Comparison of ENCODE assay signal across 22 cellular contexts in the genomic region with DNA sequence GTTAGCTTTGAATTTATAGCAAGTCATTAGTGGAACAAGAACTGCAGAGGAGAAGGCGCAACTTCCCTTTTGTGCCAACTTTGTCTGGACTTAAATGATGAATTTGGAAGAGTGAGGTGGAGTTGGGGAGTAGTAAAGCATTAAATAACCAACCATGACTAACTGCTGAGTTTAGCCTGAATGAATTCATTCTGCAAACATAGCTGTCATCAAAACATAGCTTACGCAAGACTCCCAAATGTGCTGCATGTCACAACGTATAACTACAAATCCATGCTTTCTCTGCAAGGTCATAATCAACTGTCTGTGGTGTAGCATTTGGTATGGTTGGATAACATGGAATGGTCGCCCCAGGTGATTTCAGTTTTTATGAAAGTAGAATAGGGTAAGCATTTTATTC.
DNase-seq lines count a peak whose midpoint lies in the region; ATAC-seq, FAIRE-seq and TF ChIP-seq lines count a peak whose summit lies in the region.
"Had no signal": no experiment of that assay in that cellular context is flagged by ENCODE, and none has a peak within 500 bp of the region (broad histone marks: within the 10 kb centered on the region; RNA-seq: fewer than 3 reads in every experiment).

No MANE protein-coding gene starts in this region.

- no peaks in the 10 kb centered on the region for H3K36me3 ChIP-seq in HepG2 (replicated peaks in 1 of 2; ENCODE audit: control insufficient read depth in 1 of 2, insufficient read depth in 2 of 2, low read length in 2 of 2)
- H3K36me3 ChIP-seq: BLaER1, transverse colon had no signal

- no peaks in the 10 kb centered on the region for H3K4me1 ChIP-seq in HepG2 (ENCODE audit: insufficient read depth, low read length)
- H3K4me1 ChIP-seq: transverse colon had no signal

- no peak overlapping the region for H3K9ac ChIP-seq in HepG2 (ENCODE audit: insufficient read depth, low read depth, low read length)
- H3K9ac ChIP-seq: BLaER1 had no signal

- no peaks in the 10 kb centered on the region for H4K20me1 ChIP-seq in HepG2 (ENCODE audit: insufficient read depth, low read length)
- H4K20me1 ChIP-seq: BLaER1 had no signal

- peaks cover 0 to 3% of the 10 kb centered on the region in 2 experiments; a peak in 1 of 5 replicates for H3K27me3 ChIP-seq in HepG2 (ENCODE audit: control insufficient read depth in 1 of 2, insufficient read depth in 2 of 2, low read length in 2 of 2)
- H3K27me3 ChIP-seq: BLaER1, transverse colon had no signal

- POLR2A ChIA-PET in HepG2 (lab: Yijun Ruan, JAX), result no interaction called here

- no peak for TF ChIP-seq POLR2A in HepG2 (IDR thresholded peaks at IDR 0.05; ENCODE audit: insufficient read depth in 1 of 2, low read depth in 2 of 2, low read length in 2 of 2)

- no peaks in the 10 kb centered on the region for H3K79me2 ChIP-seq in HepG2 (ENCODE audit: insufficient read depth, low read length)

- ATAC-seq in HepG2, result no peak
- ATAC-seq: activated T-cell treated with anti-CD3 and anti-CD28 coated beads, Interleukin-2, amount 50 U/mL, for 72 hours; mucosa of descending colon had no signal

- CTCF ChIA-PET in HepG2 (lab: Yijun Ruan, JAX; ENCODE audit: low intra/inter-chr PET ratio, low total read pairs), result no interaction called here

- no TSS peak for BruUV-seq in HepG2 (replicated peaks; lab: Mats Ljungman, UMichigan)

- no peak for TF ChIP-seq RAD21 in HepG2 (CRISPR knock-in tag; IDR thresholded peaks at IDR 0.05)

- H3K27ac ChIP-seq in HepG2 (ENCODE audit: extremely low read length, insufficient read depth, low read length), result no peak overlapping the region
- H3K27ac ChIP-seq: BLaER1, skin epidermis, transverse colon had no signal

- DNase-seq in HCEC 1CT, result peak; percentile 57
- peak; percentile 50 for DNase-seq in NOMO-1 treated with dmso at 0.1 percent for 144 hours (lab: John Stamatoyannopoulos, UW; ENCODE audit: unreplicated experiment)
- DNase-seq in choroid plexus epithelial cell (ENCODE audit: low read depth), result peak; percentile 38
- peak; percentile 6 for DNase-seq in HepG2 (ENCODE audit: low spot score)
- DNase-seq in HK-2 (ENCODE audit: unreplicated experiment), result no peak
- no peak for DNase-seq in T-helper 9 cell
- DNase-seq in DMS153 treated with DMSO at 0.1 percent for 48 hours (lab: John Stamatoyannopoulos, UW; ENCODE audit: unreplicated experiment), result no peak
- DNase-seq in NCI-H1694 (lab: John Stamatoyannopoulos, UW), result no peak
- DNase-seq: activated CD4-positive, alpha-beta T cell treated with anti-CD3 and anti-CD28 coated beads, Interleukin-2, amount 50 U/mL, for 48 hours; activated T-cell treated with anti-CD3 and anti-CD28 coated beads, Interleukin-2, amount 50 U/mL, for 72 hours; cerebellar nuclear complex; DMS53; mucosa of descending colon; NCI-H1092; NCI-H2171; occipital lobe; SHP77 treated with DMSO at 0.1 percent for 48 hours; transverse colon had no signal

- WGBS in HepG2 (ENCODE audit: low lambda C conversion rate), result 49% methylated on average over 4 of the region's 4 CpGs

- FAIRE-seq in HepG2 (lab: Jason Lieb, UNC), result no peak
- FAIRE-seq: endometrium, H54 had no signal

- H2AFZ ChIP-seq in HepG2 (ENCODE audit: low read length), result no peak overlapping the region

- intact Hi-C loops in HepG2 (cut with micrococcal nuclease; ENCODE audit: unreplicated experiment), result no loop called here

- peaks cover 12% of the 10 kb centered on the region for H3K9me3 ChIP-seq in HepG2 (ENCODE audit: low read length)

- TF ChIP-seq EP300 in HepG2 (IDR thresholded peaks at IDR 0.05; ENCODE audit: low read depth in 2 of 2, low read length in 2 of 2) (no peak), HepG2 (CRISPR knock-in tag; IDR thresholded peaks at IDR 0.05; ENCODE audit: borderline replicate concordance) (no peak)

- H3K4me2 ChIP-seq in HepG2 (ENCODE audit: low read depth, low read length), result no peak overlapping the region
- H3K4me2 ChIP-seq: BLaER1 had no signal

- TF ChIP-seq CTCF in choroid plexus epithelial cell (conservative IDR thresholded peaks at IDR 0.05; ENCODE audit: low read depth, low read length), result no peak
- TF ChIP-seq CTCF in HepG2 (CRISPR knock-in tag; IDR thresholded peaks at IDR 0.05), result no peak

- H3K4me3 ChIP-seq in choroid plexus epithelial cell (ENCODE audit: low read depth, low read length) (no peak overlapping the region), HepG2 (replicated peaks in 1 of 3; ENCODE audit: insufficient read depth in 1 of 3, low read depth in 2 of 3, low read length in 3 of 3) (no peak overlapping the region)
- H3K4me3 ChIP-seq: BLaER1, mucosa of descending colon, skin epidermis, transverse colon had no signal

- in situ Hi-C loops in HepG2 (cut with HindIII; ENCODE audit: extremely low pct_ligation_motif_present, low pct_unique_long_range_greater_than_20kb), result no loop called here

TF ChIP-seq in HepG2, 621 proteins besides CTCF, POLR2A, EP300 and RAD21:
- TF ChIP-seq FOSL2 (CRISPR knock-in tag; IDR thresholded peaks at IDR 0.05) (peak; percentile 19; the same call in 1 of the 2 replicates), CEBPB (IDR thresholded peaks at IDR 0.05; ENCODE audit: borderline replicate concordance, low read depth, low read length) (peak; percentile 73), ZNF777 (CRISPR knock-in tag; IDR thresholded peaks at IDR 0.05) (no peak), SPEN (CRISPR knock-in tag; IDR thresholded peaks at IDR 0.05; ENCODE audit: low read depth) (no peak), NCOA2 (CRISPR knock-in tag; IDR thresholded peaks at IDR 0.05) (no peak)
- TF ChIP-seq, protein P1, sequence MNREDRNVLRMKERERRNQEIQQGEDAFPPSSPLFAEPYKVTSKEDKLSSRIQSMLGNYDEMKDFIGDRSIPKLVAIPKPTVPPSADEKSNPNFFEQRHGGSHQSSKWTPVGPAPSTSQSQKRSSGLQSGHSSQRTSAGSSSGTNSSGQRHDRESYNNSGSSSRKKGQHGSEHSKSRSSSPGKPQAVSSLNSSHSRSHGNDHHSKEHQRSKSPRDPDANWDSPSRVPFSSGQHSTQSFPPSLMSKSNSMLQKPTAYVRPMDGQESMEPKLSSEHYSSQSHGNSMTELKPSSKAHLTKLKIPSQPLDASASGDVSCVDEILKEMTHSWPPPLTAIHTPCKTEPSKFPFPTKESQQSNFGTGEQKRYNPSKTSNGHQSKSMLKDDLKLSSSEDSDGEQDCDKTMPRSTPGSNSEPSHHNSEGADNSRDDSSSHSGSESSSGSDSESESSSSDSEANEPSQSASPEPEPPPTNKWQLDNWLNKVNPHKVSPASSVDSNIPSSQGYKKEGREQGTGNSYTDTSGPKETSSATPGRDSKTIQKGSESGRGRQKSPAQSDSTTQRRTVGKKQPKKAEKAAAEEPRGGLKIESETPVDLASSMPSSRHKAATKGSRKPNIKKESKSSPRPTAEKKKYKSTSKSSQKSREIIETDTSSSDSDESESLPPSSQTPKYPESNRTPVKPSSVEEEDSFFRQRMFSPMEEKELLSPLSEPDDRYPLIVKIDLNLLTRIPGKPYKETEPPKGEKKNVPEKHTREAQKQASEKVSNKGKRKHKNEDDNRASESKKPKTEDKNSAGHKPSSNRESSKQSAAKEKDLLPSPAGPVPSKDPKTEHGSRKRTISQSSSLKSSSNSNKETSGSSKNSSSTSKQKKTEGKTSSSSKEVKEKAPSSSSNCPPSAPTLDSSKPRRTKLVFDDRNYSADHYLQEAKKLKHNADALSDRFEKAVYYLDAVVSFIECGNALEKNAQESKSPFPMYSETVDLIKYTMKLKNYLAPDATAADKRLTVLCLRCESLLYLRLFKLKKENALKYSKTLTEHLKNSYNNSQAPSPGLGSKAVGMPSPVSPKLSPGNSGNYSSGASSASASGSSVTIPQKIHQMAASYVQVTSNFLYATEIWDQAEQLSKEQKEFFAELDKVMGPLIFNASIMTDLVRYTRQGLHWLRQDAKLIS (CRISPR knock-in tag; IDR thresholded peaks at IDR 0.05), result no peak

Comparison
In these comparisons a context has a peak if more than half of its experiments do, and no peak if none do; other contexts are left out.
1. DNase-seq: peak in HCEC 1CT (single experiment), NOMO-1 treated with dmso at 0.1 percent for 144 hours (single experiment), choroid plexus epithelial cell (single experiment) and HepG2 (single experiment); none in HK-2 (single experiment), T-helper 9 cell (single experiment), DMS153 treated with DMSO at 0.1 percent for 48 hours (single experiment) and NCI-H1694 (single experiment).